ENCODE assay signal across 8 cellular contexts in genomic region chr14:71142375-71143038, GRCh38.
DNase-seq lines count a peak whose midpoint lies in the region; ATAC-seq and TF ChIP-seq lines count a peak whose summit lies in the region.

No MANE protein-coding gene starts in this region.

- peak in 1 of 2 donors; percentile 16 for TF ChIP-seq EP300 in tibial nerve (IDR thresholded peaks at IDR 0.05)

- peak overlapping the region; percentile 90 for H3K27ac ChIP-seq in GM23248
- H3K27ac ChIP-seq in tibial nerve, result no peak overlapping the region

- H4K20me1 ChIP-seq in GM23248 (ENCODE audit: insufficient read depth), result no peaks in the 10 kb centered on the region

- H2AFZ ChIP-seq in GM23248, result no peak overlapping the region

- intact Hi-C loops in Right ventricle myocardium superior (cut with DNase I), result no loop called here

- peaks cover 7% of the 10 kb centered on the region for H3K4me1 Mint-ChIP-seq in T-helper 17 cell

- WGBS in GM23248 (ENCODE audit: low coverage in 1 of 2, low lambda C conversion rate in 2 of 2, missing lambda C conversion rate in 2 of 2), 2 experiments, result 0% methylated on average over 3 of the region's 3 CpGs
- WGBS in tibial nerve, 2 donors, result 73 to 87% methylated on average over 3 of the region's 3 CpGs

- TF ChIP-seq POLR2A in tibial nerve (IDR thresholded peaks at IDR 0.05), result no peak

- H3K9me2 ChIP-seq in GM23248 (ENCODE audit: insufficient read depth), result no peaks in the 10 kb centered on the region

- H3K27ac Mint-ChIP-seq in T-helper 17 cell, result peak overlapping the region; percentile 70

- H3K27me3 ChIP-seq in GM23248 (replicated peaks; ENCODE audit: insufficient read depth) (no peaks in the 10 kb centered on the region), tibial nerve (no peaks in the 10 kb centered on the region)

- ATAC-seq in T-helper 17 cell, result peak; percentile 40
- ATAC-seq in GM21381 (IDR thresholded peaks at IDR 0.05; ENCODE audit: unreplicated experiment), result no peak
- ATAC-seq in Right ventricle myocardium superior (ENCODE audit: poor library complexity), result no peak

- no peaks in the 10 kb centered on the region for H3K36me3 ChIP-seq in GM23248 (ENCODE audit: low read depth)
- no peaks in the 10 kb centered on the region for H3K36me3 ChIP-seq in tibial nerve

- no peak overlapping the region for H3K4me3 Mint-ChIP-seq in T-helper 17 cell

- H3K4me3 ChIP-seq in AG10803 (ENCODE audit: low read length) (no peak overlapping the region), GM23248 (no peak overlapping the region), tibial nerve (no peak overlapping the region)

- TF ChIP-seq CTCF in AG10803 (conservative IDR thresholded peaks at IDR 0.05; ENCODE audit: low read length), result peak; percentile 39; the same call in 1 of the 2 replicates
- no peak for TF ChIP-seq CTCF in tibial nerve (IDR thresholded peaks at IDR 0.05)

- DNase-seq in AG10803 (ENCODE audit: low read depth) (peak; percentile 99), GM23248 (peak; percentile 97), T-helper 17 cell (no peak), hepatic stellate cell (ENCODE audit: low spot score) (peak; percentile 73), cerebellar nuclear complex (lab: John Stamatoyannopoulos, UW) (no peak), tibial nerve (ENCODE audit: low spot score in 2 of 2) (no peak), Right ventricle myocardium superior (no peak)

- H3F3A ChIP-seq in GM23248 (ENCODE audit: insufficient read depth), result peaks cover 31% of the 10 kb centered on the region

- H3K79me2 ChIP-seq in GM23248 (ENCODE audit: insufficient read depth), result no peaks in the 10 kb centered on the region

- peak overlapping the region; percentile 47 for H3K4me2 ChIP-seq in GM23248 (ENCODE audit: unreplicated experiment)

- in situ Hi-C loops in GM23248 (cut with MboI), result loop anchor here (25.0 kb wide), 1 partner anchor 620 kb away; no protein-coding TSS in a partner anchor

- no peaks in the 10 kb centered on the region for H3K9me3 ChIP-seq in GM23248 (ENCODE audit: low read depth)
- no peaks in the 10 kb centered on the region for H3K9me3 ChIP-seq in T-helper 17 cell (ENCODE audit: control insufficient read depth, low read length, poor library complexity, severe bottlenecking)
- no peaks in the 10 kb centered on the region for H3K9me3 ChIP-seq in tibial nerve

- peaks cover 7% of the 10 kb centered on the region for H3K27me3 Mint-ChIP-seq in T-helper 17 cell

- no peaks in the 10 kb centered on the region for H3K36me3 Mint-ChIP-seq in T-helper 17 cell (ENCODE audit: low read depth)

- H3K9ac ChIP-seq in GM23248, result peak overlapping the region; percentile 52

- peaks cover 32% of the 10 kb centered on the region for H3K4me1 ChIP-seq in GM23248 (ENCODE audit: insufficient read depth)
- H3K4me1 ChIP-seq in tibial nerve, result peaks cover 0 to 23% (median 4%) of the 10 kb centered on the region in 4 donors

Comparison
In these comparisons a context has a peak if more than half of its experiments do, and no peak if none do; other contexts are left out.
1. DNase-seq: peak in AG10803 (single experiment), GM23248 (single experiment) and hepatic stellate cell (single experiment); none in T-helper 17 cell (0 of 3), cerebellar nuclear complex (0 of 2), tibial nerve (0 of 2) and Right ventricle myocardium superior (single experiment).